28 cellular contexts compared by ENCODE assay signal in genomic region chr3:172383306-172383796, GRCh38.
DNase-seq lines count a peak whose midpoint lies in the region; ATAC-seq, FAIRE-seq and TF ChIP-seq lines count a peak whose summit lies in the region.
"Had no signal": no experiment of that assay in that cellular context is flagged by ENCODE, and none has a peak within 500 bp of the region (broad histone marks: within the 10 kb centered on the region; RNA-seq: fewer than 3 reads in every experiment).

No MANE protein-coding gene starts in this region.

- H3K4me3 ChIP-seq in mammary epithelial cell (replicated peaks in 1 of 3; ENCODE audit: insufficient read depth in 1 of 3, low read depth in 2 of 3, low read length in 3 of 3) = no peak overlapping the region
- no peak overlapping the region for H3K4me3 ChIP-seq in K562
- H3K4me3 ChIP-seq: HAP-1, SJSA1 had no signal

- peaks cover 6% of the 10 kb centered on the region for H3K4me1 Mint-ChIP-seq in MCF 10A (ENCODE audit: insufficient read depth, unreplicated experiment)
- H3K4me1 Mint-ChIP-seq: B cell had no signal

- intact Hi-C loops in mammary epithelial cell (cut with micrococcal nuclease) = no loop called here
- intact Hi-C loops in MCF 10A (cut with micrococcal nuclease) = no loop called here
- intact Hi-C loops in K562 (cut with micrococcal nuclease) = no loop called here

- H3K36me3 Mint-ChIP-seq in MCF 10A (ENCODE audit: insufficient read depth, unreplicated experiment) = peaks cover 51% of the 10 kb centered on the region

- no peak for FAIRE-seq in K562 (lab: Jason Lieb, UNC)
- FAIRE-seq: GM18507 had no signal

- H3K4me2 ChIP-seq in mammary epithelial cell (ENCODE audit: insufficient read depth, low read depth, low read length) (no peak overlapping the region), K562 (ENCODE audit: insufficient read depth, low read length) (no peak overlapping the region)
- H3K4me2 ChIP-seq: KMS-11 had no signal

- H3K9me1 ChIP-seq in K562 (ENCODE audit: control insufficient read depth, insufficient read depth, low read length) = no peaks in the 10 kb centered on the region

- H3K9ac ChIP-seq in mammary epithelial cell (ENCODE audit: insufficient read depth, low read length) (no peak overlapping the region), K562 (ENCODE audit: insufficient read depth in 1 of 2, low read depth in 2 of 2, low read length in 2 of 2) (no peak overlapping the region)
- H3K9ac ChIP-seq: KMS-11 had no signal

- in situ Hi-C loops in mammary epithelial cell (cut with MboI; ENCODE audit: low sequenced_read_pairs in 2 of 2) (loop anchor here in 1 of 2 donors (25.0 kb wide), 1 partner anchor 254 kb away; no protein-coding TSS in a partner anchor), K562 (cut with MboI) (no loop called here)

- no peaks in the 10 kb centered on the region for H3K9me3 Mint-ChIP-seq in MCF 10A (ENCODE audit: unreplicated experiment)

- 47% methylated on average over 3 of the region's 3 CpGs for WGBS in mammary epithelial cell (ENCODE audit: low coverage, missing lambda C conversion rate)
- WGBS in K562 (ENCODE audit: insufficient coverage, low coverage, missing lambda C conversion rate) = 78% methylated on average over 3 of the region's 3 CpGs

- H3K36me3 ChIP-seq in mammary epithelial cell (ENCODE audit: insufficient read depth, low read length) = peaks cover 22% of the 10 kb centered on the region
- H3K36me3 ChIP-seq in K562 (ENCODE audit: control insufficient read depth, insufficient read depth, low read length) = peaks cover 31% of the 10 kb centered on the region

- H3K9me3 ChIP-seq in mammary epithelial cell (replicated peaks; ENCODE audit: insufficient read depth, low read length) (no peaks in the 10 kb centered on the region), K562 (replicated peaks; ENCODE audit: control insufficient read depth, insufficient read depth, low read depth, low read length) (no peaks in the 10 kb centered on the region; the same call in 1 of the 2 replicates)
- H3K9me3 ChIP-seq: HAP-1 had no signal

- POLR2A ChIA-PET in MCF 10A (lab: Yijun Ruan, JAX) = no interaction called here
- POLR2A ChIA-PET in K562 (lab: Yijun Ruan, JAX) = no interaction called here

- TF ChIP-seq RAD21 in K562 (CRISPR knock-in tag; conservative IDR thresholded peaks at IDR 0.05 in 1 of 2, IDR thresholded peaks at IDR 0.05 in 1 of 2) = no peak

- ATAC-seq in K562 (no peak), foreskin keratinocyte (peak; percentile 49)
- ATAC-seq: CD8-positive, alpha-beta T cell; Right ventricle myocardium inferior had no signal

- BruUV-seq in mammary epithelial cell (replicated peaks; lab: Mats Ljungman, UMichigan) (no TSS peak), MCF 10A (replicated peaks; lab: Mats Ljungman, UMichigan) (no TSS peak), K562 (replicated peaks; lab: Mats Ljungman, UMichigan) (no TSS peak)

- H3K27me3 ChIP-seq in mammary epithelial cell (ENCODE audit: insufficient read depth, low read length) (no peaks in the 10 kb centered on the region), K562 (ENCODE audit: control insufficient read depth in 2 of 2, insufficient read depth in 2 of 2, low read length in 2 of 2) (no peaks in the 10 kb centered on the region), foreskin keratinocyte (no peaks in the 10 kb centered on the region)
- H3K27me3 ChIP-seq: SJSA1 had no signal

- H3K27ac Mint-ChIP-seq in MCF 10A (ENCODE audit: low read depth, unreplicated experiment) = no peak overlapping the region
- H3K27ac Mint-ChIP-seq: B cell; CD8-positive, alpha-beta T cell had no signal

- H3K4me1 ChIP-seq in mammary epithelial cell (ENCODE audit: insufficient read depth, low read length) (peaks cover 5% of the 10 kb centered on the region), K562 (replicated peaks in 1 of 2; ENCODE audit: control insufficient read depth in 2 of 2, insufficient read depth in 2 of 2, low read length in 2 of 2) (no peaks in the 10 kb centered on the region), foreskin keratinocyte (no peaks in the 10 kb centered on the region)
- H3K4me1 ChIP-seq: SJSA1 had no signal

- TF ChIP-seq EP300 in K562 (IDR thresholded peaks at IDR 0.05; ENCODE audit: low read length) = no peak

- H3K79me2 ChIP-seq in mammary epithelial cell (ENCODE audit: insufficient read depth, low read length) = peaks cover 11% of the 10 kb centered on the region
- no peaks in the 10 kb centered on the region for H3K79me2 ChIP-seq in K562 (ENCODE audit: control insufficient read depth, insufficient read depth, low read length)

- DNase-seq in mammary epithelial cell (peak; percentile 33), MCF 10A (ENCODE audit: unreplicated experiment) (no peak), K562 (ENCODE audit: extremely low read depth in 1 of 4, low spot score in 3 of 4) (no peak), foreskin keratinocyte (peak in 1 of 2 donors; percentile 44), activated gamma-delta T cell (lab: John Stamatoyannopoulos, UW) (no peak), NCI-H1092 treated with DMSO at 0.1 percent for 48 hours (lab: John Stamatoyannopoulos, UW) (no peak), UCSD-AML1 (lab: John Stamatoyannopoulos, UW; ENCODE audit: unreplicated experiment) (no peak)
- DNase-seq: CD8-positive, alpha-beta T cell; DMS153; DND-41; GOT3; IMR-90; NCI-H1092; NCI-H1436; NCI-H187; NCI-H2081 treated with DMSO at 0.1 percent for 48 hours; NCI-H2171; NCI-H345; NCI-H510A treated with DMSO at 0.1 percent for 48 hours; NCI-H748 treated with DMSO at 0.1 percent for 48 hours had no signal

- dilution Hi-C loops in mammary epithelial cell (cut with HindIII; ENCODE audit: low sequenced_read_pairs) = no loop called here

- CTCF ChIA-PET in mammary epithelial cell (lab: Charles Lee; ENCODE audit: low non-redundant PET) (no interaction called here), MCF 10A (lab: Yijun Ruan, JAX) (interaction anchor here (0.6 kb wide), 1 partner anchor 1423 kb away, joined by 4 read pairs; no protein-coding TSS in a partner anchor), K562 (lab: Yijun Ruan, JAX; ENCODE audit: low intra/inter-chr PET ratio) (no interaction called here)

- H2AFZ ChIP-seq in mammary epithelial cell (ENCODE audit: low read depth, low read length) (no peak overlapping the region), K562 (ENCODE audit: low read depth, low read length) (no peak overlapping the region)

- H3K4me3 Mint-ChIP-seq in MCF 10A (ENCODE audit: unreplicated experiment) = no peak overlapping the region
- H3K4me3 Mint-ChIP-seq: B cell; CD8-positive, alpha-beta T cell had no signal

- H4K20me1 ChIP-seq in mammary epithelial cell (ENCODE audit: insufficient read depth, low read length) (no peaks in the 10 kb centered on the region), K562 (replicated peaks; ENCODE audit: control insufficient read depth, insufficient read depth, low read length) (no peaks in the 10 kb centered on the region; the same call in 1 of the 2 replicates)

- no peaks in the 10 kb centered on the region for H3K27me3 Mint-ChIP-seq in MCF 10A (ENCODE audit: insufficient read depth, unreplicated experiment)
- H3K27me3 Mint-ChIP-seq: B cell had no signal

- TF ChIP-seq POLR2A in K562 (conservative IDR thresholded peaks at IDR 0.05) = no peak

- TF ChIP-seq CTCF in mammary epithelial cell (conservative IDR thresholded peaks at IDR 0.05 in 1 of 2, IDR thresholded peaks at IDR 0.05 in 1 of 2; ENCODE audit: extremely low read depth in 1 of 2, insufficient read depth in 1 of 2, low read depth in 1 of 2, low read length in 2 of 2) = no peak
- no peak for TF ChIP-seq CTCF in MCF 10A (IDR thresholded peaks at IDR 0.05; ENCODE audit: unreplicated experiment)
- no peak for TF ChIP-seq CTCF in K562 (IDR thresholded peaks at IDR 0.05 in 2 of 3, conservative IDR thresholded peaks at IDR 0.05 in 1 of 3; ENCODE audit: insufficient read depth in 2 of 3, low read depth in 1 of 3, low read length in 3 of 3)
- no peak for TF ChIP-seq CTCF in foreskin keratinocyte (conservative IDR thresholded peaks at IDR 0.05)

- H3K27ac ChIP-seq in mammary epithelial cell (ENCODE audit: insufficient read depth, low read depth, low read length) (no peak overlapping the region), K562 (ENCODE audit: extremely low read depth, low read depth, low read length) (no peak overlapping the region), foreskin keratinocyte (no peak overlapping the region)
- H3K27ac ChIP-seq: 22Rv1, C4-2B, KMS-11, SJSA1 had no signal

TF ChIP-seq in K562, 482 proteins besides CTCF, POLR2A, EP300 and RAD21:
- no peak for TF ChIP-seq ASH1L (IDR thresholded peaks at IDR 0.05; ENCODE audit: borderline replicate concordance, low read depth, partially characterized antibody)
- 0 out of 2 replicates have a peak, but pooled peaks have one; percentile 13 for TF ChIP-seq ZNF316 (IDR thresholded peaks at IDR 0.05)
- no peak for TF ChIP-seq MCM3 (IDR thresholded peaks at IDR 0.05)
- no peak for TF ChIP-seq BRF1 (IDR thresholded peaks at IDR 0.05; ENCODE audit: borderline replicate concordance, extremely low read depth, insufficient read length)
- no peak for TF ChIP-seq HDAC3 (IDR thresholded peaks at IDR 0.05; ENCODE audit: borderline replicate concordance, partially characterized antibody)
- no peak for TF ChIP-seq NR2F6 (CRISPR knock-in tag; IDR thresholded peaks at IDR 0.05)
